8 cellular contexts compared by ENCODE assay signal in genomic region chr17:46002311-46002972, GRCh38. TPM values are rescaled to one million over a fixed set of nuclear protein-coding genes. Genes with fewer than 3 reads are reported as not detected.
DNase-seq lines count a peak whose midpoint lies in the region; ATAC-seq and TF ChIP-seq lines count a peak whose summit lies in the region.

No MANE protein-coding gene starts in this region.

- H3K4me3 ChIP-seq in AG10803 (ENCODE audit: low read length) (no peak overlapping the region), cardiac fibroblast (replicated peaks in 1 of 2; ENCODE audit: low read depth in 2 of 2, low read length in 2 of 2) (no peak overlapping the region), kidney epithelial cell (ENCODE audit: low read depth, low read length) (no peak overlapping the region)

- TF ChIP-seq CTCF in AG10803 (conservative IDR thresholded peaks at IDR 0.05; ENCODE audit: low read length) (peak; percentile 89), cardiac fibroblast (IDR thresholded peaks at IDR 0.05; ENCODE audit: low read depth, low read length) (peak; percentile 86), kidney epithelial cell (IDR thresholded peaks at IDR 0.05; ENCODE audit: insufficient read depth, low read length, poor library complexity, severe bottlenecking) (peak; percentile 84)

- no peaks in the 10 kb centered on the region for H3K36me3 ChIP-seq in kidney epithelial cell (ENCODE audit: control insufficient read depth, insufficient read depth, low read length)

- DNase-seq in AG10803 (ENCODE audit: low read depth) (peak; percentile 48), NCI-H2196 treated with DMSO at 0.1 percent for 48 hours (lab: John Stamatoyannopoulos, UW; ENCODE audit: unreplicated experiment) (peak; percentile 56), cardiac fibroblast (ENCODE audit: low read depth in 2 of 2) (peak; percentile 68 to 69), kidney epithelial cell (ENCODE audit: low read depth) (no peak)
- DNase-seq in activated CD4-positive, CD25-positive, alpha-beta regulatory T cell (lab: John Stamatoyannopoulos, UW), result peak; percentile 29 to 65 (median 58)
- peak; percentile 75 to 81 for DNase-seq in stimulated activated CD4-positive, alpha-beta T cell treated with anti-CD3 and anti-CD28 coated beads, Interleukin-2, amount 100 ng/mL, for 24 hours

- no peaks in the 10 kb centered on the region for H3K27me3 ChIP-seq in kidney epithelial cell (ENCODE audit: control insufficient read depth, insufficient read depth, low read length)

- ATAC-seq in GM21529 (IDR thresholded peaks at IDR 0.05; ENCODE audit: unreplicated experiment) (peak; percentile 51), GM21528 (IDR thresholded peaks at IDR 0.05; ENCODE audit: low FRiP score, unreplicated experiment) (no peak)

RNA-seq across cellular contexts. Expression of gene STH, which starts 3.4 kb away (rescaled TPM):
- total RNA-seq in kidney epithelial cell, result not detected in 2 replicates
